Comparison of ENCODE assay signal across 8 cellular contexts in genomic region chr17:28405632-28406477, GRCh38. TPM values are rescaled to one million over a fixed set of nuclear protein-coding genes. Genes with fewer than 3 reads are reported as not detected.
DNase-seq lines count a peak whose midpoint lies in the region; ATAC-seq and TF ChIP-seq lines count a peak whose summit lies in the region.

TSS of gene SLC46A1 (minus strand) at chr17:28406212. CDS start at chr17:28406114, 98 bp downstream.

- peak; percentile 52 for ATAC-seq in GM18861 (IDR thresholded peaks at IDR 0.05; ENCODE audit: unreplicated experiment)
- ATAC-seq in HG03571 (IDR thresholded peaks at IDR 0.05; ENCODE audit: unreplicated experiment), result peak; percentile 51
- ATAC-seq in right cardiac atrium, result peak; percentile 80 to 87
- ATAC-seq in HG03457 (IDR thresholded peaks at IDR 0.05; ENCODE audit: unreplicated experiment), result no peak

- peak in 1 of 2 donors; percentile 45 for TF ChIP-seq POLR2A in adrenal gland (IDR thresholded peaks at IDR 0.05)

- H3K27ac ChIP-seq in 22Rv1 (peak within 1 kb of the TSS; percentile 66), adrenal gland (peak within 1 kb of the TSS in 4 of 5 donors; percentile 57 to 84 (median 72)), right cardiac atrium (ENCODE audit: low read length) (no peak within 1 kb of the TSS)

- DNase-seq in RKO (ENCODE audit: low spot score) (peak; percentile 62), adrenal gland (peak; percentile 45 to 76 (median 67)), right cardiac atrium (peak; percentile 75 to 88 (median 88)), putamen (ENCODE audit: low spot score) (peak; percentile 58)

- H3K4me1 ChIP-seq in adrenal gland (replicated peaks in 1 of 2) (peaks cover 19 to 37% of the 10 kb centered on the region in 2 donors), right cardiac atrium (ENCODE audit: control insufficient read depth, insufficient read depth, low read length) (no peaks in the 10 kb centered on the region)

- TF ChIP-seq CTCF in 22Rv1 (IDR thresholded peaks at IDR 0.05) (no peak), adrenal gland (IDR thresholded peaks at IDR 0.05) (no peak)

- intact Hi-C loops in adrenal gland (cut with DNase I) (loop anchor here in 1 of 2 donors (10.0 kb wide), 1 partner anchor 59 kb away; no protein-coding TSS in a partner anchor), right cardiac atrium (cut with DNase I) (no loop called here)

- H3K9me3 ChIP-seq in adrenal gland (replicated peaks in 1 of 3), result no peaks in the 10 kb centered on the region
- H3K9me3 ChIP-seq in right cardiac atrium (ENCODE audit: control insufficient read depth, low read length), result no peaks in the 10 kb centered on the region

- no peaks in the 10 kb centered on the region for H3K27me3 ChIP-seq in adrenal gland
- no peaks in the 10 kb centered on the region for H3K27me3 ChIP-seq in right cardiac atrium (ENCODE audit: control insufficient read depth, insufficient read depth)

- peaks cover 0 to 17% of the 10 kb centered on the region in 2 donors for H3K36me3 ChIP-seq in adrenal gland (replicated peaks in 1 of 2)

- WGBS in adrenal gland, 4 donors, result 0 to 1% (median 0%) methylated on average over 10 to 70 of the region's 70 CpGs
- under 1% methylated on average over 70 of the region's 70 CpGs for WGBS in right cardiac atrium

- H3K4me3 ChIP-seq in adrenal gland, result peak within 1 kb of the TSS; percentile 25 to 85 (median 70)
- peak within 1 kb of the TSS; percentile 53 for H3K4me3 ChIP-seq in right cardiac atrium (ENCODE audit: low read length)

RNA-seq across cellular contexts. Expression of gene SLC46A1, which starts in this region (rescaled TPM):
- total RNA-seq in adrenal gland (10 to 100 TPM; 35.6 to 79.8 (median 49.9) TPM), right cardiac atrium (1 to 10 TPM; 5.3 to 9.2 (median 7.6) TPM)
- polyA plus RNA-seq in adrenal gland (100 to 1,000 TPM in 1 of 3 donors, 10 to 100 TPM in 2; 13.3 to 104 (median 15.4) TPM), right cardiac atrium (3.0 TPM)
